Comparison of ENCODE assay signal across 8 cellular contexts in genomic region chr19:1384085-1384462, GRCh38. TPM values are rescaled to one million over a fixed set of nuclear protein-coding genes. Genes with fewer than 3 reads are reported as not detected.
DNase-seq lines count a peak whose midpoint lies in the region; ATAC-seq and TF ChIP-seq lines count a peak whose summit lies in the region.

No MANE protein-coding gene starts in this region.

- ATAC-seq in GM19035 (IDR thresholded peaks at IDR 0.05; ENCODE audit: unreplicated experiment) (peak; percentile 2), HG03571 (IDR thresholded peaks at IDR 0.05; ENCODE audit: unreplicated experiment) (no peak), GM19467 (IDR thresholded peaks at IDR 0.05; ENCODE audit: unreplicated experiment) (no peak)

- no peak for TF ChIP-seq EP300 in ovary (IDR thresholded peaks at IDR 0.05)

- H3K9me3 ChIP-seq in NT2/D1 (ENCODE audit: insufficient read depth, low read length) = no peaks in the 10 kb centered on the region
- peaks cover 0 to 2% of the 10 kb centered on the region in 2 donors for H3K9me3 ChIP-seq in esophagus (ENCODE audit: control insufficient read depth in 2 of 2, insufficient read depth in 1 of 2, low read depth in 1 of 2, low read length in 1 of 2)
- no peaks in the 10 kb centered on the region for H3K9me3 ChIP-seq in ovary

- no peaks in the 10 kb centered on the region for H3K27me3 ChIP-seq in NT2/D1 (ENCODE audit: insufficient read depth, insufficient read length)
- H3K27me3 ChIP-seq in esophagus (ENCODE audit: control insufficient read depth in 1 of 2, insufficient read depth in 2 of 2, low read length in 2 of 2) = no peaks in the 10 kb centered on the region
- no peaks in the 10 kb centered on the region for H3K27me3 ChIP-seq in ovary

- H3K4me1 ChIP-seq in NT2/D1 (ENCODE audit: insufficient read depth, insufficient read length) = peaks cover 23% of the 10 kb centered on the region
- peaks cover 0 to 10% of the 10 kb centered on the region in 2 donors for H3K4me1 ChIP-seq in esophagus (ENCODE audit: control insufficient read depth in 2 of 2, insufficient read depth in 2 of 2, low read length in 1 of 2)
- H3K4me1 ChIP-seq in ovary (ENCODE audit: insufficient read depth) = peaks cover 3% of the 10 kb centered on the region

- TF ChIP-seq CTCF in ovary (IDR thresholded peaks at IDR 0.05) = no peak

- H3K27ac ChIP-seq in esophagus (ENCODE audit: low read depth in 2 of 2, low read length in 1 of 2) (peak overlapping the region; percentile 90 to 97), ovary (peak overlapping the region; percentile 29 to 59)

- no peak for DNase-seq in NT2/D1 (ENCODE audit: low read depth, low spot score)
- no peak for DNase-seq in ovary
- DNase-seq in LoVo (ENCODE audit: low spot score) = no peak
- DNase-seq in RPMI8226 = no peak

- H3K4me3 ChIP-seq in NT2/D1 (ENCODE audit: insufficient read length, low read depth) (peak overlapping the region; percentile 96), esophagus (ENCODE audit: low read depth in 1 of 2, low read length in 2 of 2) (peak overlapping the region; percentile 95 to 97), ovary (peak overlapping the region; percentile 94)

- peak overlapping the region; percentile 97 for H3K9ac ChIP-seq in NT2/D1 (ENCODE audit: insufficient read length, low read depth)

- intact Hi-C loops in ovary (cut with DNase I) = loop anchor here in 1 of 4 donors (10.0 kb wide), 1 partner anchor 109 kb away; the partner anchor contains the start of gene FAM174C

- H3K36me3 ChIP-seq in NT2/D1 (ENCODE audit: insufficient read depth, insufficient read length, low read length) (peaks cover 30% of the 10 kb centered on the region), esophagus (ENCODE audit: control insufficient read depth in 2 of 2, insufficient read depth in 2 of 2, low read length in 1 of 2) (peaks cover 5 to 12% of the 10 kb centered on the region in 2 donors), ovary (no peaks in the 10 kb centered on the region)

- 0% methylated on average over 23 of the region's 23 CpGs for WGBS in esophagus, 2 donors
- 0 to 1% (median 0%) methylated on average over 22 to 23 of the region's 23 CpGs for WGBS in ovary, 3 donors

- no peak for TF ChIP-seq POLR2A in ovary (IDR thresholded peaks at IDR 0.05)

RNA-seq across cellular contexts. Expression of gene NDUFS7, which starts 0.4 kb away (rescaled TPM):
- polyA plus RNA-seq in esophagus (100 to 1,000 TPM; 106 to 160 TPM), ovary (10 to 100 TPM in 1 of 2 donors, under 1 TPM in 1; 0.72 to 96.2 TPM)
- total RNA-seq in ovary = 100 to 1,000 TPM in 1 of 7 donors, 10 to 100 TPM in 6; 65.6 to 112 (median 79.9) TPM

RNA-seq across cellular contexts. Expression of gene GAMT, which starts 17.3 kb away (rescaled TPM):
- polyA plus RNA-seq in esophagus = 10 to 100 TPM; 10.9 to 18.4 TPM
- 10 to 100 TPM in 6 of 7 donors, 1 to 10 TPM in 1; 8.3 to 34.1 (median 20.1) TPM for total RNA-seq in ovary
- 10 to 100 TPM in 1 of 2 donors, 1 to 10 TPM in 1; 8.0 to 13.8 TPM for polyA plus RNA-seq in ovary

RNA-seq across cellular contexts. Expression of gene DAZAP1, which starts 23.3 kb away (rescaled TPM):
- polyA plus RNA-seq in esophagus = 10 to 100 TPM; 64.9 to 75.3 TPM
- total RNA-seq in ovary = 100 to 1,000 TPM in 1 of 7 donors, 10 to 100 TPM in 6; 35.4 to 113 (median 79.5) TPM
- 10 to 100 TPM; 29.6 to 58.5 TPM for polyA plus RNA-seq in ovary

RNA-seq across cellular contexts. Expression of gene RPS15, which starts 54.1 kb away (rescaled TPM):
- polyA plus RNA-seq in esophagus = 1,000 to 10,000 TPM; 2,888 to 3,260 TPM
- total RNA-seq in ovary = 1,000 to 10,000 TPM; 1,643 to 7,253 (median 2,328) TPM
- polyA plus RNA-seq in ovary = 1,000 to 10,000 TPM in 1 of 2 donors, 100 to 1,000 TPM in 1; 174 to 5,234 TPM
